1 cellular context compared by ENCODE assay signal in genomic region chr6:42899871-42900270, GRCh38.
TF ChIP-seq lines count a peak whose summit lies in the region.

No MANE protein-coding gene starts in this region.

TF ChIP-seq in IMR-90, 13 proteins besides CTCF, POLR2A, EP300 and RAD21 (continued from another document):
- no peak for TF ChIP-seq ELK1 (IDR thresholded peaks at IDR 0.05; ENCODE audit: borderline replicate concordance, low read depth, low read length)
- no peak for TF ChIP-seq USF2 (IDR thresholded peaks at IDR 0.05; ENCODE audit: low read depth, low read length)
- TF ChIP-seq MAZ (IDR thresholded peaks at IDR 0.05; ENCODE audit: borderline replicate concordance, low read depth, low read length), result no peak
